In the genomic region with DNA sequence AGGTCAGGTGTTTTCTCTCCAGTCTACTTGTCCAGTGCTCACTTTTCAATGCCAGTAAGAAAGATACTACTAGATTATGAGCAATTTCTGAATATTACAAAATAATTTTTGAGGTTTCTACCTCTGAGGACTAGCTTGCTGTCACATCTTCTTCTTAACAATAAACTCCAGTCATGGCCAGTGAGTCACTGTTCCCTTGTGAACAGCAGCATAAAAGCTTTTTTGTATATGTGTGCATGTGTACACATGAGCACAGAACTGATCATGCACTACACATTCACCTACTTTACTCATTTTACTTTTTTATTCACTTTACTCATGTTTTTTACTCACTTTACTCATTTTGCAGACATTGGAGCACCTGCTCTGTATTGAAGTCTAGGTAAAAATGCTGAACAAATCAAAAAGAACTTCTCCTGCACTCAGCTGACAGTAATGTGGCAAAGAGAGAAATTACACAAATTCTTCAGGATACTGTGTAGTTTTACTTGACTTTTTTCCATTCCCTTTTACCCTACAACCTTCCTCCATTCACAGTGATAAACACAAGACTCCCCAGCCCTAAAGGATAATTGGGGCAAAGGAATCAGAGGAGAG, we compare ENCODE assay signal across 24 cellular contexts. TPM values are rescaled to one million over a fixed set of nuclear protein-coding genes. Genes with fewer than 3 reads are reported as not detected.
A peak's percentile ranks its signal among the peaks of the same experiment; 100 is the strongest.
DNase-seq lines count a peak whose midpoint lies in the region; ATAC-seq and TF ChIP-seq lines count a peak whose summit lies in the region.
"Had no signal": no experiment of that assay in that cellular context is flagged by ENCODE, and none has a peak within 500 bp of the region (broad histone marks: within the 10 kb centered on the region; RNA-seq: fewer than 3 reads in every experiment).

No MANE protein-coding gene starts in this region.

- H3F3A ChIP-seq in neural progenitor cell (ENCODE audit: low read depth) = peaks cover 3% of the 10 kb centered on the region

- no peak overlapping the region for H3K27ac ChIP-seq in neural progenitor cell
- H3K27ac ChIP-seq: BLaER1 treated with 17β-estradiol and CSF1 and Interleukin-3, amounts not matched to agents 10 nM and 100 nM; SK-N-MC had no signal

- TF ChIP-seq CTCF in chondrocyte (IDR thresholded peaks at IDR 0.05) (no peak), neural progenitor cell (IDR thresholded peaks at IDR 0.05) (no peak)

- H3K4me1 Mint-ChIP-seq in chondrocyte (ENCODE audit: low read depth) (peaks cover 69% of the 10 kb centered on the region), neural progenitor cell (peaks cover 26% of the 10 kb centered on the region)

- H3K27me3 Mint-ChIP-seq in chondrocyte (ENCODE audit: low read depth) (no peaks in the 10 kb centered on the region), neural progenitor cell (ENCODE audit: insufficient read depth, low read depth) (peaks cover 9% of the 10 kb centered on the region)
- H3K27me3 Mint-ChIP-seq: CD4-positive, alpha-beta T cell had no signal

- H3K4me2 ChIP-seq in neural progenitor cell = no peak overlapping the region
- H3K4me2 ChIP-seq: BLaER1 treated with 17β-estradiol and CSF1 and Interleukin-3, amounts not matched to agents 10 nM and 100 nM had no signal

- no peak overlapping the region for H3K9ac ChIP-seq in neural progenitor cell
- H3K9ac ChIP-seq: BLaER1 treated with 17β-estradiol and CSF1 and Interleukin-3, amounts not matched to agents 10 nM and 100 nM had no signal

- no peaks in the 10 kb centered on the region for H3K79me2 ChIP-seq in neural progenitor cell (ENCODE audit: low read depth)

- H3K27ac Mint-ChIP-seq in chondrocyte (ENCODE audit: unreplicated experiment) = peak overlapping the region; percentile 13
- H3K27ac Mint-ChIP-seq in neural progenitor cell = peak overlapping the region; percentile 47
- H3K27ac Mint-ChIP-seq: CD4-positive, alpha-beta T cell had no signal

- H3K36me3 ChIP-seq in neural progenitor cell = no peaks in the 10 kb centered on the region
- H3K36me3 ChIP-seq: BLaER1 treated with 17β-estradiol and CSF1 and Interleukin-3, amounts not matched to agents 10 nM and 100 nM; MG63 had no signal

- DNase-seq in HT1080 (ENCODE audit: low read depth) = peak; percentile 44
- peak; percentile 43 for DNase-seq in RPMI7951 (ENCODE audit: low read depth)
- no peak for DNase-seq in chondrocyte (ENCODE audit: low spot score)
- no peak for DNase-seq in neural progenitor cell (ENCODE audit: low spot score)
- DNase-seq in amniotic stem cell (lab: John Stamatoyannopoulos, UW) = no peak
- DNase-seq: AML-193; CD4-positive, alpha-beta T cell; DMS79; EL; GDM1; KBM-7; MG63; NCI-H2029; NCI-H526 treated with DMSO at 0.1 percent for 48 hours; SHP77 treated with DMSO at 0.1 percent for 48 hours; SW 1271 had no signal

- H3K27me3 ChIP-seq in neural progenitor cell = no peaks in the 10 kb centered on the region
- H3K27me3 ChIP-seq: BLaER1 treated with 17β-estradiol and CSF1 and Interleukin-3, amounts not matched to agents 10 nM and 100 nM; MG63 had no signal

- H3K36me3 Mint-ChIP-seq in chondrocyte (ENCODE audit: low read depth) (peaks cover 3% of the 10 kb centered on the region), neural progenitor cell (peaks cover 45% of the 10 kb centered on the region)

- no peak overlapping the region for H3K4me3 ChIP-seq in neural progenitor cell
- H3K4me3 ChIP-seq: BLaER1 treated with 17β-estradiol and CSF1 and Interleukin-3, amounts not matched to agents 10 nM and 100 nM; GM12878; MG63; SK-N-MC had no signal

- H3K9me3 Mint-ChIP-seq in chondrocyte (ENCODE audit: low read depth) (peaks cover 14% of the 10 kb centered on the region), neural progenitor cell (peaks cover 34% of the 10 kb centered on the region)

- no peak for ATAC-seq in HG02852 (IDR thresholded peaks at IDR 0.05; ENCODE audit: unreplicated experiment)
- ATAC-seq in GM19395 (IDR thresholded peaks at IDR 0.05; ENCODE audit: unreplicated experiment) = no peak
- ATAC-seq: GM12878, HCT116, Panc1 had no signal

- no peaks in the 10 kb centered on the region for H3K9me3 ChIP-seq in neural progenitor cell (ENCODE audit: low read depth)
- H3K9me3 ChIP-seq: MG63 had no signal

- peaks cover 17% of the 10 kb centered on the region for H3K4me1 ChIP-seq in neural progenitor cell
- H3K4me1 ChIP-seq: BLaER1 treated with 17β-estradiol and CSF1 and Interleukin-3, amounts not matched to agents 10 nM and 100 nM had no signal

- no peak overlapping the region for H2AFZ ChIP-seq in neural progenitor cell (replicated peaks)

- no peaks in the 10 kb centered on the region for H4K20me1 ChIP-seq in neural progenitor cell (ENCODE audit: low read depth)
- H4K20me1 ChIP-seq: BLaER1 treated with 17β-estradiol and CSF1 and Interleukin-3, amounts not matched to agents 10 nM and 100 nM had no signal

- H3K4me3 Mint-ChIP-seq in chondrocyte (ENCODE audit: unreplicated experiment) (no peak overlapping the region), neural progenitor cell (no peak overlapping the region)
- H3K4me3 Mint-ChIP-seq: CD4-positive, alpha-beta T cell had no signal

RNA-seq across cellular contexts. Expression of a gene that starts 28.0 kb away (rescaled TPM):
- 0.67 and 1.6 TPM in 2 replicates for total RNA-seq in HT1080 (2014; rRNA removed; shearing (Covaris generic))
- polyA plus RNA-seq in HT1080 (2015; cell fraction: cytosol; rRNA removed) = 0.58 and 0.89 TPM in 2 replicates
- polyA plus RNA-seq in HT1080 (2015; cell fraction: nucleus; rRNA removed) = 1.8 and 2.0 TPM in 2 replicates
- total RNA-seq in RPMI7951 (2014; rRNA removed; shearing (Covaris generic)) = 28.6 and 34.7 TPM in 2 replicates
- total RNA-seq in chondrocyte (144 to 319 TPM (median 144 TPM) in 3 replicates), neural progenitor cell (ENCODE audit: low replicate concordance) (10.1 and 12.8 TPM in 2 replicates)
- total RNA-seq: CD4-positive, alpha-beta T cell; GM12878; NCI-H460 had no signal
- polyA plus RNA-seq: GM12878 had no signal

Comparison
In these comparisons a context has a peak if more than half of its experiments do, and no peak if none do; other contexts are left out.
1. DNase-seq: peak in HT1080 (single experiment) and RPMI7951 (single experiment); none in chondrocyte (single experiment), neural progenitor cell (single experiment) and amniotic stem cell (single experiment).